8 cellular contexts compared by ENCODE assay signal in the genomic region with DNA sequence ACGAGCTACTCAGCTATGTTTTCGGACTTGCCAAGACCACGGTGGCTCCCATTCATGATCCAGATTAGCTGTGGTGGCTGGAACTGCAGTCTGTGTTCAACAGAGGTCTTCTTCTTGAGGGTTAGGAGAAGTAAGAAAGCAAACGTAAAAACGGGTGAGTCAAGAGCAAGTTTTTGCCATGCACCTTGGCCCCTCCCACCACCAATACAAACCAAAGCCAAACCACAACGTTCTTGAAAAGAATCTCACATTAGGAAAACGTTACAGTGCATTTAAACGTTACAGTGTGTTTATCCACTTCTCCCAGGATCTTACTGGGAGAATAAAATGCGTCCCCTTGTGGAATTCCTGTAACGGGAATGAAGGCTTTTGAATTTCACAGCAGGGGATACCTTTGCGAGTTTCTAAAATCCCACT. TPM values are rescaled to one million over a fixed set of nuclear protein-coding genes. Genes with fewer than 3 reads are reported as not detected.
DNase-seq lines count a peak whose midpoint lies in the region; ATAC-seq and TF ChIP-seq lines count a peak whose summit lies in the region.

No MANE protein-coding gene starts in this region.

- H3K27ac ChIP-seq in ACC112 (ENCODE audit: low read depth, low read length) = peak overlapping the region; percentile 23; the same call in 1 of the 2 replicates
- peak overlapping the region; percentile 43; the same call in 1 of the 2 replicates for H3K27ac ChIP-seq in HL-60 (replicated peaks)

- TF ChIP-seq CTCF in HL-60 (IDR thresholded peaks at IDR 0.05; ENCODE audit: insufficient read depth, low read length) (no peak), WI38 (IDR thresholded peaks at IDR 0.05; ENCODE audit: low read depth, low read length) (no peak)

- peak; percentile 12 for ATAC-seq in memory B cell (ENCODE audit: low read depth)
- ATAC-seq in HG03442 (IDR thresholded peaks at IDR 0.05; ENCODE audit: unreplicated experiment) = no peak

- H3K4me1 Mint-ChIP-seq in memory B cell = peaks cover 19% of the 10 kb centered on the region

- peak overlapping the region; percentile 86 for H2AFZ ChIP-seq in ACC112 (ENCODE audit: low read length, unreplicated experiment)

- no peaks in the 10 kb centered on the region for H3K36me3 ChIP-seq in ACC112 (ENCODE audit: insufficient read depth, low read length)

- H3K4me3 Mint-ChIP-seq in memory B cell = peak overlapping the region; percentile 94

- H3K36me3 Mint-ChIP-seq in memory B cell = no peaks in the 10 kb centered on the region

- H3K27me3 Mint-ChIP-seq in memory B cell = no peaks in the 10 kb centered on the region

- H3K27ac Mint-ChIP-seq in memory B cell = peak overlapping the region; percentile 96

- peaks cover 25% of the 10 kb centered on the region for H3K4me1 ChIP-seq in ACC112 (ENCODE audit: control insufficient read depth, insufficient read depth, low read length, unreplicated experiment)

- no peaks in the 10 kb centered on the region for H3K9me3 Mint-ChIP-seq in memory B cell

- H3K27me3 ChIP-seq in ACC112 (ENCODE audit: insufficient read depth, low read length) (no peaks in the 10 kb centered on the region), HL-60 (ENCODE audit: insufficient read depth, poor library complexity, severe bottlenecking) (no peaks in the 10 kb centered on the region)

- H3K79me2 ChIP-seq in ACC112 (ENCODE audit: control insufficient read depth, insufficient read depth, low read length, unreplicated experiment) = peaks cover 7% of the 10 kb centered on the region

- H3K4me3 ChIP-seq in ACC112 (ENCODE audit: low read depth, low read length) = peak overlapping the region; percentile 92
- peak overlapping the region; percentile 86 for H3K4me3 ChIP-seq in HL-60 (replicated peaks; ENCODE audit: insufficient read depth, low read length)
- H3K4me3 ChIP-seq in WI38 (ENCODE audit: low read depth, low read length) = peak overlapping the region; percentile 99

- DNase-seq in HL-60 (ENCODE audit: low read depth in 1 of 2, low spot score in 1 of 2) (peak; percentile 33 to 63), cerebellum (ENCODE audit: low spot score) (peak; percentile 4), memory B cell (ENCODE audit: low spot score in 2 of 2) (peak in 1 of 2 donors; percentile 28), cerebellar nuclear complex (lab: John Stamatoyannopoulos, UW) (no peak)
- peak; percentile 70 for DNase-seq in stimulated activated CD8-positive, alpha-beta memory T cell treated with anti-CD3 and anti-CD28 coated beads, Interleukin-4, amount 100 ng/mL, for 48 hours

RNA-seq across cellular contexts. Expression of a gene that starts 0.7 kb away (rescaled TPM):
- 1.5 TPM for total RNA-seq in cerebellum

RNA-seq across cellular contexts. Expression of a gene that starts 1.0 kb away (rescaled TPM):
- 3.1 TPM for total RNA-seq in cerebellum

Comparison
In these comparisons a context has a peak if more than half of its experiments do, and no peak if none do; other contexts are left out.
1. DNase-seq: peak in HL-60 (2 of 2), cerebellum (single experiment) and stimulated activated CD8-positive, alpha-beta memory T cell treated with anti-CD3 and anti-CD28 coated beads, Interleukin-4, amount 100 ng/mL, for 48 hours (single experiment); none in cerebellar nuclear complex (0 of 2).
2. Peak in every context shown above with its lines, with median percentiles within 50 percentile points of each other: H3K4me3 ChIP-seq.